In the genomic region with DNA sequence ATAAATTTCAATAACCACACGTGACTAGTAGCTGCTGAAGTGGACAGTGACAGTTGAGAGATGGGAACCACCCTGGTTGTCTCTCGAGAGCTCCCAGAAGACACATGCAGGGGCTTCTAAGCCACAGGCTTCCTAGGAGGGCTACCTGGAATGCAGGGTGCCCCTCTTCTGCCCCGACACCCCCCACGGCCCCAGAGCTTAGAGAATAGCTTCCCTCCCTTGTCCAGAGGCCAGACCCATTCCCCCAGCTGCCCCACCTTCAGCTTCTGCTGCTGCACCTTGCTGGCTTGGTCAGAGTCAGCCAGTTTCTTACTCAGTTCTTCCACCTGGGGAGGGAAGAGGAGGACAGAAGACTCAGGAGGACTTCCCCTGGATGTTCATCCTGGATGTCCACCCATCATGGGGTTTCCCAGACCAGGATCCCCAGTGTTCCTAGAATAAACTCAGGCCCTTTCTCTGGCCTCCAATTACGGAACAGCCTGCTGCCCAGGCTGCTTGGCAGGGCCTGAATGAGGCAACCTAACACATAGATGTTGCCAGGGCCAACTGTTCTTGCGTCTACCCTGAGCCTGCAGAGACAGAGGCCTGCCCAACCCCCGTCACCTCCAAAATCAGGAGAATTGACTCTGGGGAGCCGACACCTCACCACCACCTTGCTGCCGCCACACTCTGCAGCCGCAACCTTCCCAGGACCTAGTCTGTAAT, we compare ENCODE assay signal across 1 cellular context.
TF ChIP-seq lines count a peak whose summit lies in the region.

No MANE protein-coding gene starts in this region.

TF ChIP-seq in K562, 482 proteins besides CTCF, POLR2A, EP300 and RAD21:
- TF ChIP-seq, protein P1, sequence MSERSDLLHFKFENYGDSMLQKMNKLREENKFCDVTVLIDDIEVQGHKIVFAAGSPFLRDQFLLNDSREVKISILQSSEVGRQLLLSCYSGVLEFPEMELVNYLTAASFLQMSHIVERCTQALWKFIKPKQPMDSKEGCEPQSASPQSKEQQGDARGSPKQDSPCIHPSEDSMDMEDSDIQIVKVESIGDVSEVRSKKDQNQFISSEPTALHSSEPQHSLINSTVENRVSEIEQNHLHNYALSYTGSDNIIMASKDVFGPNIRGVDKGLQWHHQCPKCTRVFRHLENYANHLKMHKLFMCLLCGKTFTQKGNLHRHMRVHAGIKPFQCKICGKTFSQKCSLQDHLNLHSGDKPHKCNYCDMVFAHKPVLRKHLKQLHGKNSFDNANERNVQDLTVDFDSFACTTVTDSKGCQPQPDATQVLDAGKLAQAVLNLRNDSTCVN (CRISPR knock-in tag; IDR thresholded peaks at IDR 0.05): no peak
- TF ChIP-seq POLR2G (IDR thresholded peaks at IDR 0.05; ENCODE audit: low read depth, low read length): peak; percentile 36; the same call in 1 of the 2 replicates
